In genomic region chr16:74999208-74999682, GRCh38 we compare ENCODE assay signal across 8 cellular contexts. TPM values are rescaled to one million over a fixed set of nuclear protein-coding genes. Genes with fewer than 3 reads are reported as not detected.
DNase-seq lines count a peak whose midpoint lies in the region; ATAC-seq, FAIRE-seq and TF ChIP-seq lines count a peak whose summit lies in the region.

No MANE protein-coding gene starts in this region.

- peak overlapping the region in 1 of 2 donors; percentile 21 for H3K9ac ChIP-seq in kidney (ENCODE audit: low read length in 2 of 2)

- H3K4me3 ChIP-seq in Panc1 (ENCODE audit: low read depth in 2 of 2, low read length in 2 of 2) (peak overlapping the region; percentile 76 to 83), brain microvascular endothelial cell (ENCODE audit: low read depth, low read length) (peak overlapping the region; percentile 59), kidney (ENCODE audit: low read length in 2 of 2) (peak overlapping the region; percentile 65 to 83)

- H3K36me3 ChIP-seq in Panc1 (ENCODE audit: control insufficient read depth, insufficient read depth, low read length) = no peaks in the 10 kb centered on the region
- no peaks in the 10 kb centered on the region for H3K36me3 ChIP-seq in brain microvascular endothelial cell (replicated peaks)
- no peaks in the 10 kb centered on the region for H3K36me3 ChIP-seq in kidney (ENCODE audit: control insufficient read depth in 1 of 2, insufficient read depth in 2 of 2, low read length in 2 of 2)

- H3K4me1 ChIP-seq in Panc1 (ENCODE audit: control insufficient read depth, insufficient read depth, low read length) (peaks cover 22% of the 10 kb centered on the region), kidney (ENCODE audit: control insufficient read depth in 1 of 2, insufficient read depth in 1 of 2, low read depth in 1 of 2, low read length in 2 of 2) (peaks cover 0 to 17% of the 10 kb centered on the region in 2 donors)

- H3K27ac ChIP-seq in Panc1 (ENCODE audit: low read length) = peak overlapping the region; percentile 79; the same call in 1 of the 2 replicates
- H3K27ac ChIP-seq in brain microvascular endothelial cell = peak overlapping the region; percentile 53
- no peak overlapping the region for H3K27ac ChIP-seq in kidney (ENCODE audit: low read depth in 2 of 2, low read length in 2 of 2)

- DNase-seq in NCI-H146 (lab: John Stamatoyannopoulos, UW) (peak; percentile 60), NCI-H146 treated with DMSO at 0.1 percent for 48 hours (lab: John Stamatoyannopoulos, UW; ENCODE audit: unreplicated experiment) (no peak), Panc1 (ENCODE audit: low read depth, low spot score) (no peak), brain microvascular endothelial cell (no peak), kidney (peak; percentile 76), DMS114 treated with DMSO at 0.1 percent for 48 hours (lab: John Stamatoyannopoulos, UW; ENCODE audit: unreplicated experiment) (no peak)
- DNase-seq in stimulated activated CD4-positive, alpha-beta T cell treated with anti-CD3 and anti-CD28 coated beads, Interleukin-4, amount 100 ng/mL, for 24 hours = peak; percentile 21

- H3K27me3 ChIP-seq in Panc1 (ENCODE audit: control insufficient read depth, insufficient read depth, low read length) (no peaks in the 10 kb centered on the region), brain microvascular endothelial cell (replicated peaks) (no peaks in the 10 kb centered on the region)

- no peaks in the 10 kb centered on the region for H3K9me3 ChIP-seq in Panc1 (ENCODE audit: control insufficient read depth, insufficient read depth, low read depth, low read length)
- H3K9me3 ChIP-seq in kidney (ENCODE audit: control insufficient read depth in 1 of 2, low read length in 2 of 2) = no peaks in the 10 kb centered on the region

- no peak for TF ChIP-seq CTCF in Panc1 (IDR thresholded peaks at IDR 0.05)
- TF ChIP-seq CTCF in brain microvascular endothelial cell (IDR thresholded peaks at IDR 0.05; ENCODE audit: low read depth, low read length, missing control alignments) = no peak
- TF ChIP-seq CTCF in kidney (IDR thresholded peaks at IDR 0.05; ENCODE audit: borderline replicate concordance, extremely low read depth, insufficient read depth) = no peak

- POLR2A ChIA-PET in Panc1 (lab: Charles Lee) = no interaction called here

- CTCF ChIA-PET in Panc1 (lab: Charles Lee) = no interaction called here

- intact Hi-C loops in Panc1 (cut with micrococcal nuclease; ENCODE audit: unreplicated experiment) (loop anchor here (2.0 kb wide), 1 partner anchor 112 kb away; no protein-coding TSS in a partner anchor), kidney (cut with DNase I) (loop anchor here (5.0 kb wide), 1 partner anchor 113 kb away; no protein-coding TSS in a partner anchor)

- FAIRE-seq in kidney (lab: Jason Lieb, UNC) = no peak

- BruUV-seq in Panc1 (replicated peaks; lab: Mats Ljungman, UMichigan) = no TSS peak

- ATAC-seq in HG02759 (IDR thresholded peaks at IDR 0.05; ENCODE audit: unreplicated experiment) (peak; percentile 39), Panc1 (peak; percentile 55)

- in situ Hi-C loops in Panc1 (cut with HindIII; ENCODE audit: low pct_unique_long_range_greater_than_20kb, low sequenced_read_pairs) = no loop called here
- in situ Hi-C loops in brain microvascular endothelial cell (cut with HindIII; ENCODE audit: low pct_ligation_motif_present, low sequenced_read_pairs) = no loop called here

RNA-seq across cellular contexts. Expression of gene ZNRF1, which starts 0.4 kb away (rescaled TPM):
- total RNA-seq in Panc1 (2021; ENCODE audit: unreplicated experiment) (52.3 TPM), kidney (23.1 TPM)
- polyA plus RNA-seq in Panc1 (2012; ENCODE audit: insufficient read length) = 31.5 TPM
- 10.8 TPM for polyA plus RNA-seq in kidney (ENCODE audit: insufficient read depth, low read depth, low replicate concordance)

RNA-seq across cellular contexts. Expression of gene WDR59, which starts 14.3 kb away (rescaled TPM):
- total RNA-seq in Panc1 (2021; ENCODE audit: unreplicated experiment) (58.7 TPM), kidney (60.0 TPM)
- 42.7 TPM for polyA plus RNA-seq in Panc1 (2012; ENCODE audit: insufficient read length)
- polyA plus RNA-seq in kidney (ENCODE audit: insufficient read depth, low read depth, low replicate concordance) = 32.6 TPM

Comparison
In these comparisons a context has a peak if more than half of its experiments do, and no peak if none do; other contexts are left out.
1. DNase-seq: peak in NCI-H146 (single experiment), kidney (single experiment) and stimulated activated CD4-positive, alpha-beta T cell treated with anti-CD3 and anti-CD28 coated beads, Interleukin-4, amount 100 ng/mL, for 24 hours (single experiment); none in NCI-H146 treated with DMSO at 0.1 percent for 48 hours (single experiment), Panc1 (single experiment), brain microvascular endothelial cell (single experiment) and DMS114 treated with DMSO at 0.1 percent for 48 hours (single experiment).
2. H3K27ac ChIP-seq: peak in Panc1 (single experiment) and brain microvascular endothelial cell (single experiment); none in kidney (0 of 2).
3. Peak in every context shown above with its lines, with median percentiles within 50 percentile points of each other: H3K4me3 ChIP-seq.